Comparison of ENCODE assay signal across 23 cellular contexts in the genomic region with DNA sequence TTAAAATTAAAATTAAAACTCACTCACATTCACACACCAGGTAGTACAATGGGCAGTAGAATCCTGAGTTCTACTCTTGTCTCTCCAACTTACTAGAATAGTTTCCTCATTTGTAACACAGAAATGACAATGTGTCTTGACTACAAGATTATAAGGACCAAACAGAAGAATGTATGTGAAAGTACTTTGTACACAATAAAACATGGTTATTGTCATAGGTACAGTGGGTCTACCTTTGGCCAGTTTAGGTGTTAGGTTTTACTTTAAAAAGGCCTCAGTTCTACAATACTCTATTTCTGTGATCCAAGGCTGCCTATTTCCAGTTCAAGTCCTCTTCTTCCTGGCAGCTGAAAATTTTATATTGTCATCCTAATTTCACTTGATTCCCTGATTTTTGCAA. TPM values are rescaled to one million over a fixed set of nuclear protein-coding genes. Genes with fewer than 3 reads are reported as not detected.
A peak's percentile ranks its signal among the peaks of the same experiment; 100 is the strongest.
DNase-seq lines count a peak whose midpoint lies in the region; ATAC-seq and TF ChIP-seq lines count a peak whose summit lies in the region.
"Had no signal": no experiment of that assay in that cellular context is flagged by ENCODE, and none has a peak within 500 bp of the region (broad histone marks: within the 10 kb centered on the region; RNA-seq: fewer than 3 reads in every experiment).

No MANE protein-coding gene starts in this region.

- H3K9me3 ChIP-seq in effector memory CD4-positive, alpha-beta T cell (ENCODE audit: control insufficient read depth, low read length), result no peaks in the 10 kb centered on the region
- H3K9me3 ChIP-seq in spleen, result no peaks in the 10 kb centered on the region
- H3K9me3 ChIP-seq in uterus, result no peaks in the 10 kb centered on the region
- no peaks in the 10 kb centered on the region for H3K9me3 ChIP-seq in heart left ventricle
- H3K9me3 ChIP-seq: esophagus squamous epithelium, left lung, ovary, thoracic aorta had no signal

- DNase-seq in activated naive CD4-positive, alpha-beta T cell treated with anti-CD3 and anti-CD28 coated beads for 36 hours, result no peak
- no peak for DNase-seq in RWPE1 (ENCODE audit: low spot score)
- no peak for DNase-seq in effector memory CD4-positive, alpha-beta T cell
- DNase-seq in spleen, result no peak
- no peak for DNase-seq in uterus
- no peak for DNase-seq in heart left ventricle
- DNase-seq: C1 segment of cervical spinal cord; DMS153; esophagus squamous epithelium; left lung; NCI-H1048; NCI-H187; NCI-H69; ovary; retina; stimulated activated naive B cell treated with anti-CD40 and anti-IgM and Interleukin-4, amounts not matched to agents 10 μg/mL and 1 μg/mL and 100 μg/mL, for 72 hours had no signal

- TF ChIP-seq CTCF in RWPE1 (conservative IDR thresholded peaks at IDR 0.05; ENCODE audit: low read depth), result no peak
- no peak for TF ChIP-seq CTCF in spleen (IDR thresholded peaks at IDR 0.05 in 8 of 11, conservative IDR thresholded peaks at IDR 0.05 in 3 of 11)
- no peak for TF ChIP-seq CTCF in uterus (IDR thresholded peaks at IDR 0.05)
- no peak for TF ChIP-seq CTCF in heart left ventricle (IDR thresholded peaks at IDR 0.05)

- peaks cover 15% of the 10 kb centered on the region for H3K4me1 ChIP-seq in effector memory CD4-positive, alpha-beta T cell (ENCODE audit: control insufficient read depth, insufficient read depth, low read length, poor library complexity, severe bottlenecking)
- H3K4me1 ChIP-seq in spleen, result peaks cover 35 to 98% (median 75%) of the 10 kb centered on the region in 6 donors
- H3K4me1 ChIP-seq in uterus, result no peaks in the 10 kb centered on the region
- peaks cover 0 to 95% (median 41%) of the 10 kb centered on the region in 12 donors for H3K4me1 ChIP-seq in heart left ventricle

- no peak for TF ChIP-seq POLR2A in spleen (IDR thresholded peaks at IDR 0.05)
- no peak for TF ChIP-seq POLR2A in uterus (IDR thresholded peaks at IDR 0.05)
- TF ChIP-seq POLR2A in heart left ventricle (IDR thresholded peaks at IDR 0.05), result no peak

- H3K4me1 Mint-ChIP-seq in activated naive CD4-positive, alpha-beta T cell treated with anti-CD3 and anti-CD28 coated beads, Interleukin-2, amount 50 U/mL, for 24 hours, result peaks cover 72% of the 10 kb centered on the region
- peaks cover 52% of the 10 kb centered on the region for H3K4me1 Mint-ChIP-seq in activated naive CD4-positive, alpha-beta T cell treated with anti-CD3 and anti-CD28 coated beads for 36 hours (ENCODE audit: low read depth)

- H3K36me3 ChIP-seq in effector memory CD4-positive, alpha-beta T cell (ENCODE audit: control insufficient read depth, insufficient read depth, low read length), result no peaks in the 10 kb centered on the region
- H3K36me3 ChIP-seq in spleen (no peaks in the 10 kb centered on the region), uterus (no peaks in the 10 kb centered on the region), heart left ventricle (no peaks in the 10 kb centered on the region)
- H3K36me3 ChIP-seq: esophagus squamous epithelium, left lung, ovary, thoracic aorta had no signal

- ATAC-seq in heart left ventricle, result no peak
- no peak for ATAC-seq in GM18861 (IDR thresholded peaks at IDR 0.05; ENCODE audit: unreplicated experiment)
- ATAC-seq: stimulated activated naive B cell treated with anti-CD40 and anti-IgM and Interleukin-4, amounts not matched to agents 10 μg/mL and 1 μg/mL and 100 μg/mL, for 72 hours had no signal

- H3K9me3 Mint-ChIP-seq in activated naive CD4-positive, alpha-beta T cell treated with anti-CD3 and anti-CD28 coated beads, Interleukin-2, amount 50 U/mL, for 24 hours, result no peaks in the 10 kb centered on the region
- H3K9me3 Mint-ChIP-seq in activated naive CD4-positive, alpha-beta T cell treated with anti-CD3 and anti-CD28 coated beads for 36 hours, result no peaks in the 10 kb centered on the region
- H3K9me3 Mint-ChIP-seq: naive thymus-derived CD8-positive, alpha-beta T cell; stimulated activated naive B cell treated with anti-CD40 and anti-IgM and Interleukin-4, amounts not matched to agents 10 μg/mL and 1 μg/mL and 100 μg/mL, for 72 hours had no signal

- peak overlapping the region; percentile 55 for H3K27ac Mint-ChIP-seq in activated naive CD4-positive, alpha-beta T cell treated with anti-CD3 and anti-CD28 coated beads, Interleukin-2, amount 50 U/mL, for 24 hours
- no peak overlapping the region for H3K27ac Mint-ChIP-seq in activated naive CD4-positive, alpha-beta T cell treated with anti-CD3 and anti-CD28 coated beads for 36 hours
- H3K27ac Mint-ChIP-seq: stimulated activated naive B cell treated with anti-CD40 and anti-IgM and Interleukin-4, amounts not matched to agents 10 μg/mL and 1 μg/mL and 100 μg/mL, for 72 hours had no signal

- CTCF ChIA-PET in activated naive CD4-positive, alpha-beta T cell treated with anti-CD3 and anti-CD28 coated beads for 36 hours (lab: Charles Lee), result interaction anchor here (1.8 to 3.1 kb wide), 2 partner anchors 19 to 65 kb away, joined by 9 to 25 read pairs; no protein-coding TSS in a partner anchor
- CTCF ChIA-PET in RWPE1 (lab: Yijun Ruan, JAX), result no interaction called here

- intact Hi-C loops in activated naive CD4-positive, alpha-beta T cell treated with anti-CD3 and anti-CD28 coated beads for 36 hours (cut with micrococcal nuclease), result loop anchor here (2.0 kb wide), 1 partner anchor 16 kb away; no protein-coding TSS in a partner anchor
- intact Hi-C loops in spleen (cut with DNase I; ENCODE audit: low total_unique reads) (no loop called here), uterus (cut with DNase I; ENCODE audit: low total_unique reads) (no loop called here), heart left ventricle (cut with DNase I) (no loop called here)

- H3K4me3 ChIP-seq in effector memory CD4-positive, alpha-beta T cell (ENCODE audit: insufficient read depth, low read depth, low read length, poor library complexity, severe bottlenecking), result no peak overlapping the region
- H3K4me3 ChIP-seq in spleen (no peak overlapping the region), uterus (no peak overlapping the region), heart left ventricle (no peak overlapping the region)
- H3K4me3 ChIP-seq: hepatocyte, left lung, ovary, smooth muscle cell had no signal

- H3K4me3 Mint-ChIP-seq in activated naive CD4-positive, alpha-beta T cell treated with anti-CD3 and anti-CD28 coated beads, Interleukin-2, amount 50 U/mL, for 24 hours, result peak overlapping the region; percentile 66
- no peak overlapping the region for H3K4me3 Mint-ChIP-seq in activated naive CD4-positive, alpha-beta T cell treated with anti-CD3 and anti-CD28 coated beads for 36 hours

- POLR2A ChIA-PET in RWPE1 (lab: Yijun Ruan, JAX; ENCODE audit: low non-redundant PET), result interaction anchor here (0.6 kb wide), 1 partner anchor 16 kb away, joined by 3 read pairs; no protein-coding TSS in a partner anchor

- H3K27ac ChIP-seq in RWPE1, result peak overlapping the region; percentile 59
- peak overlapping the region; percentile 67 for H3K27ac ChIP-seq in effector memory CD4-positive, alpha-beta T cell (ENCODE audit: insufficient read depth, low read length, poor library complexity, severe bottlenecking)
- peak overlapping the region in 5 of 8 donors; percentile 37 to 70 (median 64) for H3K27ac ChIP-seq in spleen
- no peak overlapping the region for H3K27ac ChIP-seq in uterus
- H3K27ac ChIP-seq in heart left ventricle, result peak overlapping the region in 1 of 12 donors; percentile 88
- H3K27ac ChIP-seq: hepatocyte, VCaP had no signal

- H3K27me3 ChIP-seq in effector memory CD4-positive, alpha-beta T cell (replicated peaks; ENCODE audit: control insufficient read depth, insufficient read depth, low read length, poor library complexity, severe bottlenecking), result no peaks in the 10 kb centered on the region
- H3K27me3 ChIP-seq in spleen (replicated peaks in 1 of 7) (no peaks in the 10 kb centered on the region), uterus (no peaks in the 10 kb centered on the region), heart left ventricle (no peaks in the 10 kb centered on the region)
- H3K27me3 ChIP-seq: esophagus squamous epithelium, hepatocyte, ovary had no signal

- no peaks in the 10 kb centered on the region for H3K36me3 Mint-ChIP-seq in activated naive CD4-positive, alpha-beta T cell treated with anti-CD3 and anti-CD28 coated beads, Interleukin-2, amount 50 U/mL, for 24 hours
- no peaks in the 10 kb centered on the region for H3K36me3 Mint-ChIP-seq in activated naive CD4-positive, alpha-beta T cell treated with anti-CD3 and anti-CD28 coated beads for 36 hours (ENCODE audit: low read depth)
- H3K36me3 Mint-ChIP-seq: naive thymus-derived CD8-positive, alpha-beta T cell; stimulated activated naive B cell treated with anti-CD40 and anti-IgM and Interleukin-4, amounts not matched to agents 10 μg/mL and 1 μg/mL and 100 μg/mL, for 72 hours had no signal

- no peaks in the 10 kb centered on the region for H3K27me3 Mint-ChIP-seq in activated naive CD4-positive, alpha-beta T cell treated with anti-CD3 and anti-CD28 coated beads, Interleukin-2, amount 50 U/mL, for 24 hours
- H3K27me3 Mint-ChIP-seq in activated naive CD4-positive, alpha-beta T cell treated with anti-CD3 and anti-CD28 coated beads for 36 hours (ENCODE audit: low read depth), result no peaks in the 10 kb centered on the region
- H3K27me3 Mint-ChIP-seq: naive thymus-derived CD8-positive, alpha-beta T cell; stimulated activated naive B cell treated with anti-CD40 and anti-IgM and Interleukin-4, amounts not matched to agents 10 μg/mL and 1 μg/mL and 100 μg/mL, for 72 hours had no signal

RNA-seq across cellular contexts. Expression of gene LUZP1, which starts 50.2 kb away (rescaled TPM):
- 10 to 100 TPM; 12.6 to 13.7 TPM for total RNA-seq in activated naive CD4-positive, alpha-beta T cell treated with anti-CD3 and anti-CD28 coated beads for 36 hours
- 10 to 100 TPM; 25.4 to 51.6 (median 36.8) TPM for total RNA-seq in spleen
- 1 to 10 TPM; 1.7 to 5.1 (median 1.9) TPM for polyA plus RNA-seq in spleen
- total RNA-seq in uterus, result 10 to 100 TPM in 3 of 4 donors, 1 to 10 TPM in 1; 9.1 to 41.4 (median 27.3) TPM
- 10 to 100 TPM; 24.7 to 42.3 (median 32.6) TPM for total RNA-seq in heart left ventricle
- polyA plus RNA-seq in heart left ventricle, result 10 to 100 TPM in 1 of 2 donors, 1 to 10 TPM in 1; 6.1 to 28.1 TPM

Comparison
In these comparisons a context has a peak if more than half of its experiments do, and no peak if none do; other contexts are left out.
1. H3K27ac ChIP-seq: peak in RWPE1 (single experiment), effector memory CD4-positive, alpha-beta T cell (single experiment) and spleen (5 of 8); none in uterus (0 of 2).